24 cellular contexts compared by ENCODE assay signal in the genomic region with DNA sequence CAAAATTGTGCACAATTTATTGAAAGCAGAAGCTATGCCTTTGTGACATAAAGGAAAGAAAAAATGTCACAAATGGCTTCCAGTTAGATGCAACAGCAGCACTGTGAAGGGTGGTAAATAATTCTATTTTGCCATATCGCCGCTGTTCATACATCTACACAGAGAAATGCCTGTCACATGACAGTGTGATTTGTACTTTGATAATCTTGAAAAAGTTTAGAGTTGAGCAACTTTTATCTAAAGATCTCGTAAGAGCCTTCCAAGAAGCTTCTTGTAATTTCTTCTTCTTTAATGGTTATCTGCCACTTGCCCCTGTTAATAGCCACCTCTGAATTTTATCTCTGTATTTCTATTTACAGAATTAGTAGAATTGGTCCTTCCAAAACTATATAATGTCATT.
"Had no signal": no experiment of that assay in that cellular context is flagged by ENCODE, and none has a peak within 500 bp of the region (broad histone marks: within the 10 kb centered on the region; RNA-seq: fewer than 3 reads in every experiment).

No MANE protein-coding gene starts in this region.

- H3K27ac ChIP-seq: heart right ventricle, neural progenitor cell, psoas muscle, sigmoid colon, transverse colon, upper lobe of right lung, uterus had no signal

- H3K4me1 ChIP-seq: heart right ventricle, psoas muscle, sigmoid colon, suprapubic skin, transverse colon, upper lobe of right lung, uterus had no signal

- H3K27me3 ChIP-seq: heart right ventricle, neural progenitor cell, sigmoid colon, suprapubic skin, transverse colon, upper lobe of right lung, uterus had no signal

- H3K9me3 ChIP-seq: heart right ventricle, mucosa of descending colon, psoas muscle, sigmoid colon, suprapubic skin, transverse colon, upper lobe of right lung, uterus had no signal

- ATAC-seq: effector memory CD8-positive, alpha-beta T cell; esophagus mucosa; left lobe of liver; mucosa of descending colon; psoas muscle; stimulated activated naive CD8-positive, alpha-beta T cell treated with anti-CD3 and anti-CD28 coated beads, Interleukin-15, amount 100 ng/mL, for 72 hours; upper lobe of right lung had no signal

- DNase-seq: cerebellar nuclear complex; cortex of kidney; effector memory CD8-positive, alpha-beta T cell; glutamatergic neuron; heart right ventricle; hypothalamus; mucosa of descending colon; naive B cell; nucleus accumbens; psoas muscle; right cardiac atrium; sigmoid colon; stimulated activated CD4-positive, alpha-beta T cell treated with anti-CD3 and anti-CD28 coated beads, Interleukin-2, amount 100 ng/mL, for 24 hours; stimulated activated CD4-positive, alpha-beta T cell treated with anti-CD3 and anti-CD28 coated beads, Interleukin-4, amount 100 ng/mL, for 4 hours; stimulated activated naive CD4-positive, alpha-beta T cell; stimulated activated naive CD8-positive, alpha-beta T cell treated with anti-CD3 and anti-CD28 coated beads, Interleukin-15, amount 100 ng/mL, for 72 hours; transverse colon; upper lobe of right lung; uterus had no signal

- H3K36me3 ChIP-seq: neural progenitor cell, sigmoid colon, suprapubic skin, transverse colon, upper lobe of right lung, uterus had no signal

- H3K4me3 ChIP-seq: heart right ventricle, lung, mucosa of descending colon, neural progenitor cell, psoas muscle, sigmoid colon, suprapubic skin, transverse colon, upper lobe of right lung, uterus had no signal
